ENCODE assay signal across 2 cellular contexts in genomic region chr15:87609909-87610308, GRCh38.
TF ChIP-seq lines count a peak whose summit lies in the region.

No MANE protein-coding gene starts in this region.

TF ChIP-seq in IMR-90, 13 proteins besides CTCF, POLR2A, EP300 and RAD21:
- TF ChIP-seq NFE2L2 (IDR thresholded peaks at IDR 0.05; ENCODE audit: low read depth, low read length): no peak
- TF ChIP-seq MXI1 (IDR thresholded peaks at IDR 0.05; ENCODE audit: borderline replicate concordance, low read depth, low read length): no peak
- TF ChIP-seq RFX5 (IDR thresholded peaks at IDR 0.05; ENCODE audit: low read depth, low read length): no peak
- TF ChIP-seq RCOR1 (IDR thresholded peaks at IDR 0.05; ENCODE audit: insufficient replicate concordance, low read length): no peak
- TF ChIP-seq CHD1 (IDR thresholded peaks at IDR 0.05; ENCODE audit: low read depth, low read length): no peak
- TF ChIP-seq MAZ (IDR thresholded peaks at IDR 0.05; ENCODE audit: borderline replicate concordance, low read depth, low read length): no peak
- no peak for TF ChIP-seq MAFK (IDR thresholded peaks at IDR 0.05; ENCODE audit: low read depth, low read length)
- no peak for TF ChIP-seq ELK1 (IDR thresholded peaks at IDR 0.05; ENCODE audit: borderline replicate concordance, low read depth, low read length)
- no peak for TF ChIP-seq USF2 (IDR thresholded peaks at IDR 0.05; ENCODE audit: low read depth, low read length)
- TF ChIP-seq CEBPB (IDR thresholded peaks at IDR 0.05; ENCODE audit: low read depth, low read length): no peak
- TF ChIP-seq FOS (IDR thresholded peaks at IDR 0.05; ENCODE audit: low read depth, low read length): no peak
- no peak for TF ChIP-seq BHLHE40 (IDR thresholded peaks at IDR 0.05; ENCODE audit: low read depth, low read length)
- no peak for TF ChIP-seq SMC3 (IDR thresholded peaks at IDR 0.05; ENCODE audit: low read depth, low read length)
TF ChIP-seq in IMR-90: peak in this region for 0.

TF ChIP-seq in HepG2, 621 proteins besides CTCF, POLR2A, EP300 and RAD21:
- TF ChIP-seq TBL1XR1 (IDR thresholded peaks at IDR 0.05; ENCODE audit: borderline replicate concordance, low read length, partially characterized antibody): no peak
- no peak for TF ChIP-seq TFDP2 (CRISPR knock-in tag; IDR thresholded peaks at IDR 0.05)
- TF ChIP-seq ZMAT5 (CRISPR knock-in tag; IDR thresholded peaks at IDR 0.05; ENCODE audit: borderline replicate concordance, low read depth): no peak
- TF ChIP-seq HNF4G (IDR thresholded peaks at IDR 0.05; ENCODE audit: borderline replicate concordance, low read depth, low read length): no peak
- TF ChIP-seq HNF4G (CRISPR knock-in tag; IDR thresholded peaks at IDR 0.05; ENCODE audit: borderline replicate concordance, low read depth): no peak
- no peak for TF ChIP-seq SRF (IDR thresholded peaks at IDR 0.05; ENCODE audit: low read depth, low read length)
- TF ChIP-seq SRSF1 (optimal IDR thresholded peaks at IDR 0.05; ENCODE audit: low read depth, low read length): no peak
- TF ChIP-seq MIER3 (CRISPR knock-in tag; IDR thresholded peaks at IDR 0.05; ENCODE audit: borderline replicate concordance): no peak
- no peak for TF ChIP-seq PITX1 (CRISPR knock-in tag; IDR thresholded peaks at IDR 0.05)
- no peak for TF ChIP-seq ZMYM4 (CRISPR knock-in tag; IDR thresholded peaks at IDR 0.05)
- TF ChIP-seq FOXO4 (CRISPR knock-in tag; conservative IDR thresholded peaks at IDR 0.05): no peak
- TF ChIP-seq FOXP1 (IDR thresholded peaks at IDR 0.05): no peak
- no peak for TF ChIP-seq FOXP1 (CRISPR knock-in tag; IDR thresholded peaks at IDR 0.05)
- TF ChIP-seq ZNF10 (CRISPR knock-in tag; IDR thresholded peaks at IDR 0.05; ENCODE audit: borderline replicate concordance, low read depth): no peak
- no peak for TF ChIP-seq ZBTB44 (CRISPR knock-in tag; IDR thresholded peaks at IDR 0.05)
- no peak for TF ChIP-seq ZNF780A (CRISPR knock-in tag; IDR thresholded peaks at IDR 0.05)
- TF ChIP-seq PRDM15 (CRISPR knock-in tag; IDR thresholded peaks at IDR 0.05): no peak
